8 cellular contexts compared by ENCODE assay signal in genomic region chr1:226737819-226738420, GRCh38. TPM values are rescaled to one million over a fixed set of nuclear protein-coding genes. Genes with fewer than 3 reads are reported as not detected.
DNase-seq lines count a peak whose midpoint lies in the region; ATAC-seq, FAIRE-seq and TF ChIP-seq lines count a peak whose summit lies in the region.

No MANE protein-coding gene starts in this region.

- H3K4me1 Mint-ChIP-seq in astrocyte (ENCODE audit: low read depth, unreplicated experiment), result peaks cover 13% of the 10 kb centered on the region

- no peak overlapping the region for H3K27ac Mint-ChIP-seq in astrocyte (ENCODE audit: unreplicated experiment)

- H3K9me3 Mint-ChIP-seq in astrocyte (ENCODE audit: unreplicated experiment), result no peaks in the 10 kb centered on the region

- H3K4me3 ChIP-seq in SK-N-SH (ENCODE audit: low read depth in 2 of 2, low read length in 1 of 2) (peak overlapping the region; percentile 65 to 80), astrocyte (ENCODE audit: insufficient read depth, low read depth, low read length) (peak overlapping the region; percentile 77), iPS DF 6.9 (ENCODE audit: low read length) (peak overlapping the region; percentile 35; the same call in 1 of the 2 replicates), rectal smooth muscle tissue (ENCODE audit: low read length) (peak overlapping the region; percentile 96)

- no peak for FAIRE-seq in astrocyte (lab: Jason Lieb, UNC)
- FAIRE-seq in D721Med (lab: Jason Lieb, UNC), result no peak

- peak overlapping the region; percentile 93 for H3K4me3 Mint-ChIP-seq in astrocyte (ENCODE audit: unreplicated experiment)

- peak overlapping the region; percentile 99 for H3K4me2 ChIP-seq in SK-N-SH
- H3K4me2 ChIP-seq in astrocyte (ENCODE audit: low read length), result peak overlapping the region; percentile 100

- H3K9me3 ChIP-seq in SK-N-SH, result 0 out of 2 replicates have a peak, but pooled peaks cover 2% of the 10 kb centered on the region
- H3K9me3 ChIP-seq in astrocyte (ENCODE audit: insufficient read depth, low read depth, low read length), result no peaks in the 10 kb centered on the region
- no peaks in the 10 kb centered on the region for H3K9me3 ChIP-seq in iPS DF 6.9 (ENCODE audit: control insufficient read depth, insufficient read depth, low read length)

- ATAC-seq in HG03097 (IDR thresholded peaks at IDR 0.05; ENCODE audit: low FRiP score, unreplicated experiment), result peak; percentile 14

- H3F3A ChIP-seq in SK-N-SH (replicated peaks; ENCODE audit: insufficient read depth), result no peaks in the 10 kb centered on the region

- TF ChIP-seq CTCF in SK-N-SH (IDR thresholded peaks at IDR 0.05) (no peak), astrocyte (IDR thresholded peaks at IDR 0.05; ENCODE audit: insufficient read depth, low read depth, low read length) (no peak), D721Med (IDR thresholded peaks at IDR 0.05; ENCODE audit: insufficient read depth, missing control alignments) (no peak)

- CTCF ChIA-PET in SK-N-SH (lab: Yijun Ruan, JAX), result interaction anchor here (2.4 to 3.1 kb wide), 2 partner anchors 89 to 104 kb away, joined by 11 to 13 read pairs; no protein-coding TSS in a partner anchor

- peaks cover 0 to 9% of the 10 kb centered on the region in 2 experiments for H3K36me3 ChIP-seq in SK-N-SH (replicated peaks in 1 of 2; ENCODE audit: control insufficient read depth in 1 of 2, insufficient read depth in 2 of 2, low read length in 1 of 2)
- no peaks in the 10 kb centered on the region for H3K36me3 ChIP-seq in astrocyte (ENCODE audit: insufficient read depth, low read length)
- H3K36me3 ChIP-seq in iPS DF 6.9 (ENCODE audit: control insufficient read depth, insufficient read depth, low read length), result no peaks in the 10 kb centered on the region
- H3K36me3 ChIP-seq in rectal smooth muscle tissue (ENCODE audit: control insufficient read depth, insufficient read depth, low read length), result peaks cover 8% of the 10 kb centered on the region

- no peaks in the 10 kb centered on the region for H3K36me3 Mint-ChIP-seq in astrocyte (ENCODE audit: low read depth, unreplicated experiment)

- DNase-seq in NCI-H1417 (lab: John Stamatoyannopoulos, UW), result peak; percentile 4 to 76 (median 76)
- no peak for DNase-seq in NCI-H1417 treated with DMSO at 0.1 percent for 48 hours (lab: John Stamatoyannopoulos, UW)
- peak; percentile 71 for DNase-seq in SK-N-SH
- DNase-seq in astrocyte (ENCODE audit: low read depth), result no peak
- no peak for DNase-seq in iPS DF 6.9 (ENCODE audit: low read depth, low spot score)
- no peak for DNase-seq in D721Med (ENCODE audit: insufficient read length, low spot score)

- H4K20me1 ChIP-seq in SK-N-SH (ENCODE audit: insufficient read depth) (no peaks in the 10 kb centered on the region), astrocyte (ENCODE audit: insufficient read depth, low read length) (peaks cover 40% of the 10 kb centered on the region)

- POLR2A ChIA-PET in SK-N-SH (lab: Yijun Ruan, JAX), result no interaction called here

- H2AFZ ChIP-seq in SK-N-SH (ENCODE audit: low read depth) (peak overlapping the region; percentile 100), astrocyte (ENCODE audit: low read depth, low read length) (peak overlapping the region; percentile 92)

- no peak for TF ChIP-seq EP300 in SK-N-SH (IDR thresholded peaks at IDR 0.05; ENCODE audit: borderline replicate concordance in 1 of 2, low read depth in 1 of 2, low read length in 1 of 2)

- TF ChIP-seq RAD21 in SK-N-SH (IDR thresholded peaks at IDR 0.05; ENCODE audit: low read length), result no peak

- H3K9me2 ChIP-seq in SK-N-SH, result no peaks in the 10 kb centered on the region

- H3K27ac ChIP-seq in SK-N-SH (ENCODE audit: low read depth in 2 of 2, low read length in 1 of 2) (no peak overlapping the region), astrocyte (ENCODE audit: low read depth, low read length) (no peak overlapping the region), iPS DF 6.9 (ENCODE audit: low read length) (no peak overlapping the region), rectal smooth muscle tissue (ENCODE audit: low read depth, low read length) (peak overlapping the region; percentile 96)

- H3K79me2 ChIP-seq in SK-N-SH (ENCODE audit: insufficient read depth) (no peaks in the 10 kb centered on the region), astrocyte (ENCODE audit: insufficient read depth, low read length) (peaks cover 21% of the 10 kb centered on the region)

- peaks cover 4 to 13% of the 10 kb centered on the region in 2 experiments; a peak in 3 of 4 replicates for H3K4me1 ChIP-seq in SK-N-SH (ENCODE audit: control insufficient read depth in 1 of 2, insufficient read depth in 2 of 2, low read depth in 1 of 2, low read length in 1 of 2)
- peaks cover 13% of the 10 kb centered on the region for H3K4me1 ChIP-seq in astrocyte (ENCODE audit: insufficient read depth, low read length)
- peaks cover 6% of the 10 kb centered on the region; the same call in 1 of the 2 replicates for H3K4me1 ChIP-seq in iPS DF 6.9 (ENCODE audit: control insufficient read depth, insufficient read depth, low read length)
- peaks cover 29% of the 10 kb centered on the region for H3K4me1 ChIP-seq in rectal smooth muscle tissue (ENCODE audit: control insufficient read depth, insufficient read depth, low read length)

- peaks cover 2% of the 10 kb centered on the region for H3K27me3 Mint-ChIP-seq in astrocyte (ENCODE audit: low read depth, unreplicated experiment)

- H3K27me3 ChIP-seq in SK-N-SH (ENCODE audit: insufficient read depth) (no peaks in the 10 kb centered on the region), astrocyte (ENCODE audit: insufficient read depth, low read length) (peaks cover 2% of the 10 kb centered on the region), iPS DF 6.9 (ENCODE audit: control insufficient read depth, insufficient read depth, low read length) (peaks cover 3% of the 10 kb centered on the region), rectal smooth muscle tissue (ENCODE audit: control insufficient read depth, insufficient read depth, low read length) (no peaks in the 10 kb centered on the region)

- WGBS in SK-N-SH (ENCODE audit: low lambda C conversion rate), result 0% methylated on average over 6 of the region's 49 CpGs
- WGBS in iPS DF 6.9 (ENCODE audit: insufficient coverage, insufficient read length), result no CpG with 5 or more reads among the region's 49 CpGs

- H3K9ac ChIP-seq in SK-N-SH (peak overlapping the region; percentile 70; the same call in 1 of the 2 replicates), astrocyte (ENCODE audit: low read length) (peak overlapping the region; percentile 88), rectal smooth muscle tissue (ENCODE audit: low read length) (peak overlapping the region; percentile 76)

TF ChIP-seq in SK-N-SH, 30 proteins besides CTCF, POLR2A, EP300 and RAD21:
- TF ChIP-seq MXI1 (IDR thresholded peaks at IDR 0.05; ENCODE audit: low read depth, low read length), result no peak
- TF ChIP-seq, protein P1, sequence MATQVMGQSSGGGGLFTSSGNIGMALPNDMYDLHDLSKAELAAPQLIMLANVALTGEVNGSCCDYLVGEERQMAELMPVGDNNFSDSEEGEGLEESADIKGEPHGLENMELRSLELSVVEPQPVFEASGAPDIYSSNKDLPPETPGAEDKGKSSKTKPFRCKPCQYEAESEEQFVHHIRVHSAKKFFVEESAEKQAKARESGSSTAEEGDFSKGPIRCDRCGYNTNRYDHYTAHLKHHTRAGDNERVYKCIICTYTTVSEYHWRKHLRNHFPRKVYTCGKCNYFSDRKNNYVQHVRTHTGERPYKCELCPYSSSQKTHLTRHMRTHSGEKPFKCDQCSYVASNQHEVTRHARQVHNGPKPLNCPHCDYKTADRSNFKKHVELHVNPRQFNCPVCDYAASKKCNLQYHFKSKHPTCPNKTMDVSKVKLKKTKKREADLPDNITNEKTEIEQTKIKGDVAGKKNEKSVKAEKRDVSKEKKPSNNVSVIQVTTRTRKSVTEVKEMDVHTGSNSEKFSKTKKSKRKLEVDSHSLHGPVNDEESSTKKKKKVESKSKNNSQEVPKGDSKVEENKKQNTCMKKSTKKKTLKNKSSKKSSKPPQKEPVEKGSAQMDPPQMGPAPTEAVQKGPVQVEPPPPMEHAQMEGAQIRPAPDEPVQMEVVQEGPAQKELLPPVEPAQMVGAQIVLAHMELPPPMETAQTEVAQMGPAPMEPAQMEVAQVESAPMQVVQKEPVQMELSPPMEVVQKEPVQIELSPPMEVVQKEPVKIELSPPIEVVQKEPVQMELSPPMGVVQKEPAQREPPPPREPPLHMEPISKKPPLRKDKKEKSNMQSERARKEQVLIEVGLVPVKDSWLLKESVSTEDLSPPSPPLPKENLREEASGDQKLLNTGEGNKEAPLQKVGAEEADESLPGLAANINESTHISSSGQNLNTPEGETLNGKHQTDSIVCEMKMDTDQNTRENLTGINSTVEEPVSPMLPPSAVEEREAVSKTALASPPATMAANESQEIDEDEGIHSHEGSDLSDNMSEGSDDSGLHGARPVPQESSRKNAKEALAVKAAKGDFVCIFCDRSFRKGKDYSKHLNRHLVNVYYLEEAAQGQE (IDR thresholded peaks at IDR 0.05; ENCODE audit: low read depth, low read length), result peak; percentile 1; the same call in 1 of the 2 replicates
- TF ChIP-seq MAX (IDR thresholded peaks at IDR 0.05; ENCODE audit: low read depth), result no peak
- TF ChIP-seq FOSL2 (IDR thresholded peaks at IDR 0.05; ENCODE audit: borderline replicate concordance, low read depth), result no peak
- TF ChIP-seq ZBTB33 (IDR thresholded peaks at IDR 0.05; ENCODE audit: borderline replicate concordance, low read depth), result no peak

RNA-seq across cellular contexts. Expression of gene ITPKB, which starts 1.2 kb away (rescaled TPM):
- polyA plus RNA-seq in SK-N-SH (2012; rRNA removed), result 1.8 and 2.4 TPM in 2 replicates
- polyA plus RNA-seq in SK-N-SH (2012; cell fraction: cytosol; rRNA removed), result 1.0 and 1.7 TPM in 2 replicates
- 3.5 and 3.6 TPM in 2 replicates for polyA plus RNA-seq in SK-N-SH (2012; cell fraction: nucleus; rRNA removed)
- total RNA-seq in astrocyte, result 10.5 and 10.9 TPM in 2 replicates

Comparison
In these comparisons a context has a peak if more than half of its experiments do, and no peak if none do; other contexts are left out.
1. DNase-seq: peak in NCI-H1417 (3 of 3) and SK-N-SH (single experiment); none in NCI-H1417 treated with DMSO at 0.1 percent for 48 hours (single experiment), astrocyte (single experiment), iPS DF 6.9 (single experiment) and D721Med (single experiment).
2. H3K4me3 ChIP-seq: peak in every context shown above with its lines; median percentile 96 in rectal smooth muscle tissue; 77 in astrocyte; 72 in SK-N-SH; 35 in iPS DF 6.9.
3. Peak in every context shown above with its lines, with median percentiles within 50 percentile points of each other: H3K9ac ChIP-seq.